27 cellular contexts compared by ENCODE assay signal in genomic region chr12:49030714-49031572, GRCh38. TPM values are rescaled to one million over a fixed set of nuclear protein-coding genes. Genes with fewer than 3 reads are reported as not detected.
A peak's percentile ranks its signal among the peaks of the same experiment; 100 is the strongest.
DNase-seq lines count a peak whose midpoint lies in the region; FAIRE-seq and TF ChIP-seq lines count a peak whose summit lies in the region.
"Had no signal": no experiment of that assay in that cellular context is flagged by ENCODE, and none has a peak within 500 bp of the region (broad histone marks: within the 10 kb centered on the region; RNA-seq: fewer than 3 reads in every experiment).

No MANE protein-coding gene starts in this region.

- no peak for FAIRE-seq in GM19239 (lab: Jason Lieb, UNC)
- FAIRE-seq: colon, frontal cortex had no signal

- H3K9me3 Mint-ChIP-seq in Caco-2 (ENCODE audit: unreplicated experiment) (no peaks in the 10 kb centered on the region), chondrocyte (ENCODE audit: low read depth) (no peaks in the 10 kb centered on the region)
- H3K9me3 Mint-ChIP-seq: activated CD4-positive, alpha-beta T cell treated with anti-CD3 and anti-CD28 coated beads, Interleukin-2, amount 10 ng/mL, durations not matched to agents 7 days and 5 days; brain; natural killer cell; stimulated activated naive CD8-positive, alpha-beta T cell treated with anti-CD3 and anti-CD28 coated beads, Interleukin-15, Interleukin-2, amounts not matched to agents 100 ng/mL and 50 ng/mL, for 24 hours had no signal

- H3K27me3 ChIP-seq in Caco-2 (replicated peaks; ENCODE audit: control insufficient read depth, insufficient read depth, low read length) (no peaks in the 10 kb centered on the region), osteoblast (ENCODE audit: insufficient read depth, low read length) (no peaks in the 10 kb centered on the region)
- H3K27me3 ChIP-seq: esophagus squamous epithelium, ovary, right atrium auricular region, transverse colon had no signal

- no peak overlapping the region for H3K4me3 ChIP-seq in Caco-2 (ENCODE audit: low read depth, low read length)
- no peak overlapping the region for H3K4me3 ChIP-seq in HEK293 (ENCODE audit: low read depth, low read length)
- no peak overlapping the region for H3K4me3 ChIP-seq in osteoblast (ENCODE audit: insufficient read depth, low read length)
- H3K4me3 ChIP-seq: esophagus squamous epithelium, ovary, right atrium auricular region, transverse colon had no signal

- H3K27ac ChIP-seq in HEK293 (ENCODE audit: extremely low read depth, low read depth, low read length) (no peak overlapping the region), osteoblast (ENCODE audit: low read depth, low read length) (no peak overlapping the region)
- H3K27ac ChIP-seq: esophagus squamous epithelium, ovary, right atrium auricular region, transverse colon had no signal

- intact Hi-C loops in Caco-2 (cut with micrococcal nuclease; ENCODE audit: unreplicated experiment): no loop called here

- POLR2A ChIA-PET in Caco-2 (lab: Charles Lee) (no interaction called here), HEK293 (lab: Yijun Ruan, JAX) (interaction anchor here (1.0 to 1.8 kb wide), 4 partner anchors 9 to 100 kb away, joined by 3 to 8 read pairs (median 6); partner anchors contain the start of gene TUBA1B)

- H2AFZ ChIP-seq in osteoblast (ENCODE audit: low read length): no peak overlapping the region

- peaks cover 15% of the 10 kb centered on the region for H3K36me3 ChIP-seq in Caco-2 (ENCODE audit: control insufficient read depth, insufficient read depth, low read length)
- peaks cover 19 to 98% of the 10 kb centered on the region in 2 experiments for H3K36me3 ChIP-seq in HEK293 (ENCODE audit: control insufficient read depth in 2 of 2, insufficient read depth in 1 of 2, low read length in 2 of 2)
- peaks cover 88% of the 10 kb centered on the region for H3K36me3 ChIP-seq in osteoblast (ENCODE audit: insufficient read depth, low read length)
- H3K36me3 ChIP-seq: ovary had no signal

- TF ChIP-seq CTCF in Caco-2 (IDR thresholded peaks at IDR 0.05; ENCODE audit: insufficient read depth in 1 of 2, low read depth in 1 of 2, low read length in 1 of 2, severe bottlenecking in 1 of 2, unreplicated experiment in 1 of 2) (no peak), HEK293 (tag by site-specific recombination; IDR thresholded peaks at IDR 0.05) (no peak), chondrocyte (IDR thresholded peaks at IDR 0.05) (no peak), osteoblast (IDR thresholded peaks at IDR 0.05; ENCODE audit: extremely low read depth, low read depth, low read length) (no peak)

- H3K27ac Mint-ChIP-seq in Caco-2 (ENCODE audit: unreplicated experiment): peak overlapping the region; percentile 7
- H3K27ac Mint-ChIP-seq in chondrocyte (ENCODE audit: unreplicated experiment): no peak overlapping the region
- H3K27ac Mint-ChIP-seq: activated CD4-positive, alpha-beta T cell treated with anti-CD3 and anti-CD28 coated beads, Interleukin-2, amount 10 ng/mL, durations not matched to agents 7 days and 5 days; stimulated activated naive CD8-positive, alpha-beta T cell treated with anti-CD3 and anti-CD28 coated beads, Interleukin-15, Interleukin-2, amounts not matched to agents 100 ng/mL and 50 ng/mL, for 24 hours had no signal

- H3K79me2 ChIP-seq in osteoblast (ENCODE audit: insufficient read depth, low read length): peaks cover 6% of the 10 kb centered on the region

- CTCF ChIA-PET in Caco-2 (lab: Charles Lee): no interaction called here
- CTCF ChIA-PET in HEK293 (lab: Yijun Ruan, JAX): interaction anchor here (0.6 to 3.2 kb wide), 5 partner anchors 13 to 264 kb away, joined by 3 to 17 read pairs (median 3); partner anchors contain the start of gene PRPH

- no peak overlapping the region for H3K4me3 Mint-ChIP-seq in Caco-2 (ENCODE audit: unreplicated experiment)
- H3K4me3 Mint-ChIP-seq in chondrocyte (ENCODE audit: unreplicated experiment): no peak overlapping the region
- H3K4me3 Mint-ChIP-seq: activated CD4-positive, alpha-beta T cell treated with anti-CD3 and anti-CD28 coated beads, Interleukin-2, amount 10 ng/mL, durations not matched to agents 7 days and 5 days; brain; natural killer cell; stimulated activated naive CD8-positive, alpha-beta T cell treated with anti-CD3 and anti-CD28 coated beads, Interleukin-15, Interleukin-2, amounts not matched to agents 100 ng/mL and 50 ng/mL, for 24 hours had no signal

- H3K4me1 Mint-ChIP-seq in Caco-2 (ENCODE audit: low read depth, unreplicated experiment) (no peaks in the 10 kb centered on the region), chondrocyte (ENCODE audit: low read depth) (no peaks in the 10 kb centered on the region)

- H3K36me3 Mint-ChIP-seq in Caco-2 (ENCODE audit: insufficient read depth, unreplicated experiment) (peaks cover 96% of the 10 kb centered on the region), chondrocyte (ENCODE audit: low read depth) (peaks cover 29% of the 10 kb centered on the region)
- H3K36me3 Mint-ChIP-seq: natural killer cell had no signal

- DNase-seq in Caco-2 (peak in 1 of 2 experiments; percentile 32), chondrocyte (ENCODE audit: low spot score) (peak; percentile 85), osteoblast (ENCODE audit: insufficient read length, low spot score, missing footprints) (peak; percentile 69), GM19239 (ENCODE audit: insufficient read length, low spot score) (no peak), NCI-H69 (lab: John Stamatoyannopoulos, UW) (no peak), cerebellar cortex (ENCODE audit: low spot score) (no peak)
- DNase-seq: activated CD4-positive, alpha-beta T cell treated with anti-CD3 and anti-CD28 coated beads, Interleukin-2, amount 10 ng/mL, durations not matched to agents 7 days and 5 days; activated effector memory CD4-positive, alpha-beta T cell treated with anti-CD3 and anti-CD28 coated beads, Interleukin-2, amount 50 U/mL, for 16 hours; COR-L47; effector memory CD4-positive, alpha-beta T cell; esophagus squamous epithelium; midbrain; natural killer cell; NCI-H1105; NCI-H1930; stimulated activated CD4-positive, alpha-beta T cell treated with anti-CD3 and anti-CD28 coated beads, Interleukin-4, amount 100 ng/mL, for 4 hours; T1000; transverse colon had no signal

- no peaks in the 10 kb centered on the region for H3K9me3 ChIP-seq in Caco-2
- no peaks in the 10 kb centered on the region for H3K9me3 ChIP-seq in HEK293 (ENCODE audit: control insufficient read depth, insufficient read depth, low read depth, low read length)
- H3K9me3 ChIP-seq in osteoblast (ENCODE audit: low read depth, low read length): no peaks in the 10 kb centered on the region
- H3K9me3 ChIP-seq: esophagus squamous epithelium, ovary, right atrium auricular region, transverse colon had no signal

- TSS peak; percentile 6 for BruUV-seq in Caco-2 (replicated peaks; lab: Mats Ljungman, UMichigan)

- H3K4me1 ChIP-seq in Caco-2 (no peaks in the 10 kb centered on the region), HEK293 (ENCODE audit: control insufficient read depth, insufficient read depth, low read length) (no peaks in the 10 kb centered on the region), osteoblast (ENCODE audit: insufficient read depth, low read length) (no peaks in the 10 kb centered on the region)
- H3K4me1 ChIP-seq: esophagus squamous epithelium, right atrium auricular region, transverse colon had no signal

- H3K4me2 ChIP-seq in osteoblast (ENCODE audit: insufficient read depth, low read length): no peak overlapping the region

- H3K27me3 Mint-ChIP-seq in Caco-2 (ENCODE audit: insufficient read depth, unreplicated experiment): no peaks in the 10 kb centered on the region
- H3K27me3 Mint-ChIP-seq in chondrocyte (ENCODE audit: low read depth): no peaks in the 10 kb centered on the region
- H3K27me3 Mint-ChIP-seq: activated CD4-positive, alpha-beta T cell treated with anti-CD3 and anti-CD28 coated beads, Interleukin-2, amount 10 ng/mL, durations not matched to agents 7 days and 5 days; stimulated activated naive CD8-positive, alpha-beta T cell treated with anti-CD3 and anti-CD28 coated beads, Interleukin-15, Interleukin-2, amounts not matched to agents 100 ng/mL and 50 ng/mL, for 24 hours had no signal

- H4K20me1 ChIP-seq in osteoblast (ENCODE audit: insufficient read depth, low read length): peaks cover 18% of the 10 kb centered on the region

TF ChIP-seq in HEK293, 187 proteins besides CTCF, POLR2A, EP300 and RAD21:
- TF ChIP-seq MZF1 (tag by site-specific recombination; IDR thresholded peaks at IDR 0.05; ENCODE audit: borderline replicate concordance): no peak
- TF ChIP-seq SCRT2 (tag by site-specific recombination; IDR thresholded peaks at IDR 0.05): peak; percentile 95
- peak; percentile 77 for TF ChIP-seq SCRT1 (tag by site-specific recombination; IDR thresholded peaks at IDR 0.05; ENCODE audit: borderline replicate concordance)

RNA-seq across cellular contexts. Expression of gene PRKAG1, which starts 12.4 kb away (rescaled TPM):
- total RNA-seq in Caco-2 (2022) (60.3 and 61.4 TPM in 2 replicates), chondrocyte (61.5 to 77.1 TPM (median 61.7 TPM) in 3 replicates), osteoblast (81.3 and 89.0 TPM in 2 replicates)

RNA-seq across cellular contexts. Expression of gene KMT2D, which starts 29.7 kb away (rescaled TPM):
- 139 and 140 TPM in 2 replicates for total RNA-seq in Caco-2 (2022)
- total RNA-seq in chondrocyte: 65.4 to 73.8 TPM (median 70.7 TPM) in 3 replicates
- 24.6 and 28.6 TPM in 2 replicates for total RNA-seq in osteoblast

RNA-seq across cellular contexts. Expression of gene DDN, which starts 31.8 kb away (rescaled TPM):
- total RNA-seq in Caco-2 (2022): 1.7 and 1.9 TPM in 2 replicates
- total RNA-seq in chondrocyte: 0.10 to 0.74 TPM (median 0.72 TPM) in 3 replicates
- total RNA-seq in osteoblast: under 0.01 and 0.29 TPM in 2 replicates
- total RNA-seq: M059J had no signal

RNA-seq across cellular contexts. Expression of gene RHEBL1, which starts 38.8 kb away (rescaled TPM):
- total RNA-seq in Caco-2 (2022) (2.5 and 2.6 TPM in 2 replicates), chondrocyte (0.64 to 0.95 TPM in 2 of 3 replicates, not detected in the other), osteoblast (0.72 and 0.88 TPM in 2 replicates)
- total RNA-seq: transverse colon had no signal

RNA-seq across cellular contexts. Expression of gene WNT1, which starts 52.8 kb away (rescaled TPM):
- 0.63 TPM in 1 of 2 replicates, not detected in the other for total RNA-seq in Caco-2 (2022)
- total RNA-seq in chondrocyte: not detected in 3 replicates
- not detected in 2 replicates for total RNA-seq in osteoblast
- total RNA-seq: frontal cortex, left ventricle myocardium superior, M059J, ovary, right atrium auricular region, transverse colon had no signal

Comparison
In these comparisons a context has a peak if more than half of its experiments do, and no peak if none do; other contexts are left out.
1. DNase-seq: peak in chondrocyte (single experiment) and osteoblast (single experiment); none in GM19239 (single experiment), NCI-H69 (single experiment) and cerebellar cortex (single experiment).